In genomic region chr18:7139409-7139808, GRCh38 we compare ENCODE assay signal across 9 cellular contexts. TPM values are rescaled to one million over a fixed set of nuclear protein-coding genes. Genes with fewer than 3 reads are reported as not detected.
"Had no signal": no experiment of that assay in that cellular context is flagged by ENCODE, and none has a peak within 500 bp of the region (broad histone marks: within the 10 kb centered on the region; RNA-seq: fewer than 3 reads in every experiment).

No MANE protein-coding gene starts in this region.

- H2AFZ ChIP-seq: GM23338 had no signal

- ATAC-seq: GM23338 had no signal

- H3K4me3 ChIP-seq: GM23338 had no signal

- H3K4me2 ChIP-seq: GM23338 had no signal

- FAIRE-seq: H1, H54, HTR-8/SVneo had no signal

- DNase-seq: H9, HCEC 1CT, KG1 had no signal

RNA-seq across cellular contexts. Expression of gene LAMA1, which starts 21.8 kb away (rescaled TPM):
- total RNA-seq: HT-29 had no signal
- polyA plus RNA-seq: IgD-negative memory B cell had no signal
